ENCODE assay signal across 1 cellular context in the genomic region with DNA sequence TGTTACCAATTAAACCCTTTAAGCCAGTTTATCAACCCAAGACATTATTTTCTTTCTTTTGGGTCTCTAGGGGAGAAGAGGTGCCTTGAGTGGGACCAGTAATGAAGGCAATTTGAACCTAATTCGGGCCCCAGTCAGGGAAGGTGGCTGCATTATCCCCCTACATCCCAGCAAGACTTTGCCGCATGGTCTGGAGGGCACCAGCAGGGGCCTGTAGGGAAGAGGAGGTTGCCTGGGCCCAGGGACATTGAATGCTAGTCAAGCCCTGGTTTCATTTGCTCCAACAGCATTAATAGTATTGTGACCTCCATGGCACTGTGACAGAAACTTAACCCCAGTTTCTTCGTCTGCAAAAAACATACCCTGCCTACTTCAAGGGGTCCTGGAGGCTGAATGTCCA.
TF ChIP-seq lines count a peak whose summit lies in the region.

No MANE protein-coding gene starts in this region.

TF ChIP-seq in H1, 55 proteins besides CTCF, POLR2A, EP300 and RAD21 (continued from another document):
- TF ChIP-seq BRCA1 (IDR thresholded peaks at IDR 0.05; ENCODE audit: low read depth, low read length) (no peak), GTF2F1 (IDR thresholded peaks at IDR 0.05; ENCODE audit: borderline replicate concordance, low read depth, low read length) (no peak), HDAC2 (IDR thresholded peaks at IDR 0.05; ENCODE audit: borderline replicate concordance in 1 of 2, low read depth in 2 of 2, low read length in 2 of 2) (no peak), RBBP5 (IDR thresholded peaks at IDR 0.05; ENCODE audit: borderline replicate concordance, low read depth, low read length) (no peak), PHF8 (conservative IDR thresholded peaks at IDR 0.05; ENCODE audit: low read depth, low read length) (no peak), YY1 (IDR thresholded peaks at IDR 0.05; ENCODE audit: low read depth, low read length) (no peak)
- TF ChIP-seq, protein P1, sequence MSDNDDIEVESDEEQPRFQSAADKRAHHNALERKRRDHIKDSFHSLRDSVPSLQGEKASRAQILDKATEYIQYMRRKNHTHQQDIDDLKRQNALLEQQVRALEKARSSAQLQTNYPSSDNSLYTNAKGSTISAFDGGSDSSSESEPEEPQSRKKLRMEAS (IDR thresholded peaks at IDR 0.05): no peak
